Comparison of ENCODE assay signal across 8 cellular contexts in genomic region chr6:31462026-31462963, GRCh38. TPM values are rescaled to one million over a fixed set of nuclear protein-coding genes. Genes with fewer than 3 reads are reported as not detected.
DNase-seq lines count a peak whose midpoint lies in the region; ATAC-seq and TF ChIP-seq lines count a peak whose summit lies in the region.

No MANE protein-coding gene starts in this region.

- ATAC-seq in GM19035 (IDR thresholded peaks at IDR 0.05; ENCODE audit: unreplicated experiment), result peak; percentile 2
- ATAC-seq in GM18511 (IDR thresholded peaks at IDR 0.05; ENCODE audit: unreplicated experiment), result no peak
- ATAC-seq in HG03280 (IDR thresholded peaks at IDR 0.05; ENCODE audit: unreplicated experiment), result no peak

- H3K9me3 ChIP-seq in SK-N-MC (ENCODE audit: low read depth, low read length), result no peaks in the 10 kb centered on the region
- no peaks in the 10 kb centered on the region for H3K9me3 ChIP-seq in skeletal muscle satellite cell (replicated peaks; ENCODE audit: low read length)

- H3K4me1 ChIP-seq in skeletal muscle satellite cell (ENCODE audit: control insufficient read depth, insufficient read depth, low read length), result no peaks in the 10 kb centered on the region

- peaks cover 42% of the 10 kb centered on the region for H3K27me3 ChIP-seq in skeletal muscle satellite cell (ENCODE audit: control insufficient read depth, insufficient read depth, low read length)

- peak overlapping the region; percentile 62 for H3K4me3 Mint-ChIP-seq in glutamatergic neuron (ENCODE audit: unreplicated experiment)

- H3K27ac ChIP-seq in SK-N-MC, result no peak overlapping the region

- H3K36me3 ChIP-seq in SK-N-MC (ENCODE audit: insufficient read depth, low read length) (no peaks in the 10 kb centered on the region), skeletal muscle satellite cell (ENCODE audit: insufficient read depth, low read length) (no peaks in the 10 kb centered on the region)

- no peak for TF ChIP-seq CTCF in glutamatergic neuron (IDR thresholded peaks at IDR 0.05; ENCODE audit: partially characterized antibody, unreplicated experiment)

- no peak overlapping the region for H3K27ac Mint-ChIP-seq in glutamatergic neuron (ENCODE audit: unreplicated experiment)

- H3K4me1 Mint-ChIP-seq in glutamatergic neuron (ENCODE audit: low read depth, unreplicated experiment), result peaks cover 2% of the 10 kb centered on the region

- H3K4me3 ChIP-seq in SK-N-MC, result peak overlapping the region; percentile 61
- no peak overlapping the region for H3K4me3 ChIP-seq in skeletal muscle satellite cell (ENCODE audit: low read length)

- peak overlapping the region; percentile 54 for H3K4me2 ChIP-seq in skeletal muscle satellite cell (ENCODE audit: low read length)

- H3K27me3 Mint-ChIP-seq in glutamatergic neuron (ENCODE audit: unreplicated experiment), result no peaks in the 10 kb centered on the region

- H3K9me3 Mint-ChIP-seq in glutamatergic neuron (ENCODE audit: unreplicated experiment), result no peaks in the 10 kb centered on the region

- no peak overlapping the region for H3K9ac ChIP-seq in SK-N-MC (ENCODE audit: insufficient read length)
- H3K9ac ChIP-seq in skeletal muscle satellite cell (ENCODE audit: low read depth, low read length), result no peak overlapping the region

- DNase-seq in SK-N-MC (ENCODE audit: low read depth, low spot score) (no peak), glutamatergic neuron (no peak), activated gamma-delta T cell treated with Interleukin-2 at 50 U/mL for 16 hours (no peak), HuH-7.5 (ENCODE audit: low spot score) (no peak)

- H3K36me3 Mint-ChIP-seq in glutamatergic neuron (ENCODE audit: unreplicated experiment), result no peaks in the 10 kb centered on the region

RNA-seq across cellular contexts. Expression of gene MICB, which starts 35.6 kb away (rescaled TPM):
- 3.6 TPM for total RNA-seq in glutamatergic neuron (ENCODE audit: unreplicated experiment)
- 5.2 and 10.9 TPM in 2 replicates for total RNA-seq in skeletal muscle satellite cell (2012; rRNA removed)

RNA-seq across cellular contexts. Expression of gene MICA, which starts 58.9 kb away (rescaled TPM):
- total RNA-seq in glutamatergic neuron (ENCODE audit: unreplicated experiment), result 0.42 TPM
- total RNA-seq in skeletal muscle satellite cell (2012; rRNA removed), result 8.7 and 39.0 TPM in 2 replicates
